ENCODE assay signal across 8 cellular contexts in genomic region chr1:216601427-216601751, GRCh38.
DNase-seq lines count a peak whose midpoint lies in the region; ATAC-seq and TF ChIP-seq lines count a peak whose summit lies in the region.

No MANE protein-coding gene starts in this region.

- H3K27me3 ChIP-seq in A673 (replicated peaks; ENCODE audit: insufficient read depth, low read depth, low read length, poor library complexity), result peaks cover 60% of the 10 kb centered on the region
- no peaks in the 10 kb centered on the region for H3K27me3 ChIP-seq in muscle layer of duodenum (ENCODE audit: low read depth, low read length)
- H3K27me3 ChIP-seq in Karpas-422 (ENCODE audit: low read length), result no peaks in the 10 kb centered on the region
- peaks cover 9% of the 10 kb centered on the region for H3K27me3 ChIP-seq in CD4-positive, alpha-beta T cell (ENCODE audit: control insufficient read depth, insufficient read depth, low read length)

- H2AFZ ChIP-seq in Karpas-422 (ENCODE audit: low read length), result no peak overlapping the region

- H3K9me3 Mint-ChIP-seq in CD4-positive, alpha-beta T cell, result no peaks in the 10 kb centered on the region

- intact Hi-C loops in A673 (cut with micrococcal nuclease; ENCODE audit: unreplicated experiment), result no loop called here
- intact Hi-C loops in CD4-positive, alpha-beta T cell (cut with DNase I, micrococcal nuclease), result no loop called here

- ATAC-seq in HG02973 (IDR thresholded peaks at IDR 0.05; ENCODE audit: unreplicated experiment) (peak; percentile 14), HG03097 (IDR thresholded peaks at IDR 0.05; ENCODE audit: low FRiP score, unreplicated experiment) (no peak)
- ATAC-seq in CD4-positive, alpha-beta T cell (ENCODE audit: poor library complexity), result no peak

- no TSS peak for BruUV-seq in A673 (replicated peaks; lab: Mats Ljungman, UMichigan)

- no peaks in the 10 kb centered on the region for H3K36me3 Mint-ChIP-seq in CD4-positive, alpha-beta T cell (ENCODE audit: low read depth)

- peaks cover 23% of the 10 kb centered on the region for H3K27me3 Mint-ChIP-seq in CD4-positive, alpha-beta T cell

- H3K79me2 ChIP-seq in Karpas-422 (ENCODE audit: low read length), result no peaks in the 10 kb centered on the region

- H4K20me1 ChIP-seq in Karpas-422 (ENCODE audit: insufficient read depth, low read depth, low read length), result no peaks in the 10 kb centered on the region

- H3K4me1 ChIP-seq in A673 (ENCODE audit: insufficient read depth, low read length, poor library complexity, severe bottlenecking) (no peaks in the 10 kb centered on the region), muscle layer of duodenum (ENCODE audit: control insufficient read depth in 1 of 2, insufficient read depth in 2 of 2, low read length in 2 of 2) (no peaks in the 10 kb centered on the region), Karpas-422 (ENCODE audit: low read length) (no peaks in the 10 kb centered on the region)

- no peak overlapping the region for H3K9ac ChIP-seq in Karpas-422 (ENCODE audit: low read length)

- CTCF ChIA-PET in A673 (lab: Charles Lee), result no interaction called here
- CTCF ChIA-PET in CD4-positive, alpha-beta T cell (lab: Charles Lee), result no interaction called here

- H3K4me3 Mint-ChIP-seq in CD4-positive, alpha-beta T cell, result no peak overlapping the region

- H3K27ac Mint-ChIP-seq in CD4-positive, alpha-beta T cell, result no peak overlapping the region

- TF ChIP-seq CTCF in A673 (conservative IDR thresholded peaks at IDR 0.05; ENCODE audit: low read depth, low read length) (0 out of 2 replicates have a peak, but pooled peaks have one; percentile 4), coronary artery (IDR thresholded peaks at IDR 0.05) (no peak)
- TF ChIP-seq CTCF in CD4-positive, alpha-beta T cell (IDR thresholded peaks at IDR 0.05), result no peak

- no peak for DNase-seq in A673 (ENCODE audit: low spot score)
- no peak for DNase-seq in coronary artery (ENCODE audit: low spot score)
- no peak for DNase-seq in Karpas-422
- DNase-seq in CD4-positive, alpha-beta T cell, result no peak
- no peak for DNase-seq in stimulated activated CD4-positive, alpha-beta T cell treated with anti-CD3 and anti-CD28 coated beads, Interleukin-4, amount 100 ng/mL, for 4 hours

- no peak overlapping the region for H3K27ac ChIP-seq in A673 (ENCODE audit: low read depth, low read length, poor library complexity, severe bottlenecking)
- peak overlapping the region; percentile 77 to 92 for H3K27ac ChIP-seq in coronary artery
- peak overlapping the region; percentile 91 for H3K27ac ChIP-seq in muscle layer of duodenum (ENCODE audit: low read length)
- H3K27ac ChIP-seq in Karpas-422 (ENCODE audit: low read length), result no peak overlapping the region
- H3K27ac ChIP-seq in CD4-positive, alpha-beta T cell (ENCODE audit: low read depth, low read length), result no peak overlapping the region

- H3K4me3 ChIP-seq in A673 (ENCODE audit: low read depth, low read length, poor library complexity, severe bottlenecking) (peak overlapping the region; percentile 47), coronary artery (peak overlapping the region; percentile 84), muscle layer of duodenum (ENCODE audit: low read depth in 1 of 2, low read length in 2 of 2) (peak overlapping the region; percentile 72 to 81), Karpas-422 (ENCODE audit: low read length) (no peak overlapping the region)

- no peak overlapping the region for H3K4me2 ChIP-seq in Karpas-422 (ENCODE audit: low read depth, low read length, poor library complexity, severe bottlenecking)

- POLR2A ChIA-PET in A673 (lab: Charles Lee; ENCODE audit: low non-redundant PET), result no interaction called here
- POLR2A ChIA-PET in CD4-positive, alpha-beta T cell (lab: Charles Lee), result no interaction called here

- no peaks in the 10 kb centered on the region for H3K36me3 ChIP-seq in A673 (ENCODE audit: insufficient read depth, low read length, poor library complexity, severe bottlenecking)
- no peaks in the 10 kb centered on the region for H3K36me3 ChIP-seq in muscle layer of duodenum (ENCODE audit: control insufficient read depth in 1 of 2, insufficient read depth in 2 of 2, low read length in 2 of 2)
- no peaks in the 10 kb centered on the region for H3K36me3 ChIP-seq in Karpas-422 (ENCODE audit: insufficient read depth, low read length)

- H3K9me3 ChIP-seq in A673 (ENCODE audit: low read depth, low read length, poor library complexity, severe bottlenecking) (no peaks in the 10 kb centered on the region), muscle layer of duodenum (ENCODE audit: control insufficient read depth in 1 of 2, low read length in 2 of 2) (no peaks in the 10 kb centered on the region), Karpas-422 (ENCODE audit: low read length) (no peaks in the 10 kb centered on the region)
- H3K9me3 ChIP-seq in CD4-positive, alpha-beta T cell (ENCODE audit: control insufficient read depth, low read length), result no peaks in the 10 kb centered on the region

- H3K9me2 ChIP-seq in Karpas-422 (replicated peaks; ENCODE audit: insufficient read depth, low read length), result no peaks in the 10 kb centered on the region

- H3K4me1 Mint-ChIP-seq in CD4-positive, alpha-beta T cell (ENCODE audit: low read depth), result no peaks in the 10 kb centered on the region

Comparison
In these comparisons a context has a peak if more than half of its experiments do, and no peak if none do; other contexts are left out.
1. H3K27ac ChIP-seq: peak in coronary artery (2 of 2) and muscle layer of duodenum (single experiment); none in A673 (single experiment), Karpas-422 (single experiment) and CD4-positive, alpha-beta T cell (single experiment).